1 cellular context compared by ENCODE assay signal in the genomic region with DNA sequence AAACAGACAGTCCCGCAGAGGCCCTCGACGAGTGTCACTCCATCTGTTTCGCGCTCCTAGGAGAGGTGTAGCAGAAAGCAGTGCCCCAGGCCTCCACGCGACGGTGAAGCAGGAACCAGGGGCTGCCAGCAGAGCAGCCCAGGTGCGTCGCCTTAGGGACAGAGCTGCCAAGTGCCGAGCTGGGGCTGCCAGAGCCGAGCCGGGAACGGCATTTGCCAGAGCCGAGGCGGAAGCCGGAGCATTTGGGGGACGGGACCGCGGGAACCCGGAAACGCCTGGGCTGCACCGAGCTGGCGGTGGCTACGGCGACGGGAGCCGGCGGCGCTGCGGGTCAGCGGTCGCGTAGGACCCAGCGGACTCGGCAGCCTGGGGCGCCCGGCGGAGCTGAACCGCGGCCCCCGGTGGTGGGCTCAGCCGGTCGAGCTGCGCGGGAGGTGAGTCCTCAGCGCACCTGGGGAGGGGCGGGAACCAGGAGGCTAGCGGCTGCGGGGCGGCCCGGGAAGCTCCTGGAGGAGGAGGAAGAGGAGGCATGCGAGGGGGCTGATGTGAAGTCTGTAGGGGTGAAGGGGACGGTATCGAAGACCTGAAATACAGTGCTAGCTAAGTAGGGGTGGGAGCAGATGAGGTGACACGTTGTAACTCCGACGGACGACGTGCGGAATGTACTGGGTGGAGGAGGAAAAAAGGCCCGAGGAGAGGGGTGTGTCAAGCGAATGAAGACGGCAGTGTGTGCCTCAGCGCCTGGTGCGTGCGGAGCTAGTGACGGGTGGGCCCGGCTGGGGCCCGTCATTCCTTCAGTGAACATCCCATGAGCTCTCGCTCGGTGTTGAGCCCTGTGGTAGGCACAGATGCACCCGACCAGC.
TF ChIP-seq lines count a peak whose summit lies in the region.

A gene (plus strand): TSS at position 268 of the 863 bp plus-strand sequence. CDS start 23,559 bp downstream, outside the sequence.

TF ChIP-seq in HEK293, 187 proteins besides CTCF, POLR2A, EP300 and RAD21 (continued from another document):
- no peak for TF ChIP-seq ZNF37A (tag by site-specific recombination; IDR thresholded peaks at IDR 0.05)
- TF ChIP-seq KLF8 (tag by site-specific recombination; IDR thresholded peaks at IDR 0.05): peak; percentile 86
- TF ChIP-seq ZSCAN16 (tag by site-specific recombination; IDR thresholded peaks at IDR 0.05): no peak
- no peak for TF ChIP-seq ZFP3 (tag by site-specific recombination; IDR thresholded peaks at IDR 0.05; ENCODE audit: low read depth)
- TF ChIP-seq ZNF433 (tag by site-specific recombination; IDR thresholded peaks at IDR 0.05; ENCODE audit: low read depth): no peak
- TF ChIP-seq ZNF626 (tag by site-specific recombination; IDR thresholded peaks at IDR 0.05): peak; percentile 80; the same call in 1 of the 2 replicates
- no peak for TF ChIP-seq ZNF670 (tag by site-specific recombination; IDR thresholded peaks at IDR 0.05; ENCODE audit: low read depth)
- peak; percentile 65 for TF ChIP-seq ZNF629 (tag by site-specific recombination; IDR thresholded peaks at IDR 0.05)
- no peak for TF ChIP-seq HOXA7 (CRISPR knock-in tag; IDR thresholded peaks at IDR 0.05; ENCODE audit: borderline replicate concordance)
- TF ChIP-seq ZNF473 (tag by site-specific recombination; IDR thresholded peaks at IDR 0.05): no peak
- TF ChIP-seq, protein P1, sequence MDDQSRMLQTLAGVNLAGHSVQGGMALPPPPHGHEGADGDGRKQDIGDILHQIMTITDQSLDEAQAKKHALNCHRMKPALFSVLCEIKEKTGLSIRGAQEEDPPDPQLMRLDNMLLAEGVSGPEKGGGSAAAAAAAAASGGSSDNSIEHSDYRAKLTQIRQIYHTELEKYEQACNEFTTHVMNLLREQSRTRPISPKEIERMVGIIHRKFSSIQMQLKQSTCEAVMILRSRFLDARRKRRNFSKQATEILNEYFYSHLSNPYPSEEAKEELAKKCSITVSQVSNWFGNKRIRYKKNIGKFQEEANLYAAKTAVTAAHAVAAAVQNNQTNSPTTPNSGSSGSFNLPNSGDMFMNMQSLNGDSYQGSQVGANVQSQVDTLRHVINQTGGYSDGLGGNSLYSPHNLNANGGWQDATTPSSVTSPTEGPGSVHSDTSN (CRISPR knock-in tag; IDR thresholded peaks at IDR 0.05): peak; percentile 90; the same call in 1 of the 2 replicates
- no peak for TF ChIP-seq ZNF155 (tag by site-specific recombination; IDR thresholded peaks at IDR 0.05)
- TF ChIP-seq ZNF341 (tag by site-specific recombination; IDR thresholded peaks at IDR 0.05; ENCODE audit: low read depth): peak; percentile 74
- TF ChIP-seq TRIM28 (IDR thresholded peaks at IDR 0.05; ENCODE audit: borderline replicate concordance, low read length): peak; percentile 98
- TF ChIP-seq SETDB1 (IDR thresholded peaks at IDR 0.05; ENCODE audit: insufficient read length, low read length): no peak
- no peak for TF ChIP-seq ZNF132 (tag by site-specific recombination; IDR thresholded peaks at IDR 0.05; ENCODE audit: borderline replicate concordance)
- TF ChIP-seq, protein P2, sequence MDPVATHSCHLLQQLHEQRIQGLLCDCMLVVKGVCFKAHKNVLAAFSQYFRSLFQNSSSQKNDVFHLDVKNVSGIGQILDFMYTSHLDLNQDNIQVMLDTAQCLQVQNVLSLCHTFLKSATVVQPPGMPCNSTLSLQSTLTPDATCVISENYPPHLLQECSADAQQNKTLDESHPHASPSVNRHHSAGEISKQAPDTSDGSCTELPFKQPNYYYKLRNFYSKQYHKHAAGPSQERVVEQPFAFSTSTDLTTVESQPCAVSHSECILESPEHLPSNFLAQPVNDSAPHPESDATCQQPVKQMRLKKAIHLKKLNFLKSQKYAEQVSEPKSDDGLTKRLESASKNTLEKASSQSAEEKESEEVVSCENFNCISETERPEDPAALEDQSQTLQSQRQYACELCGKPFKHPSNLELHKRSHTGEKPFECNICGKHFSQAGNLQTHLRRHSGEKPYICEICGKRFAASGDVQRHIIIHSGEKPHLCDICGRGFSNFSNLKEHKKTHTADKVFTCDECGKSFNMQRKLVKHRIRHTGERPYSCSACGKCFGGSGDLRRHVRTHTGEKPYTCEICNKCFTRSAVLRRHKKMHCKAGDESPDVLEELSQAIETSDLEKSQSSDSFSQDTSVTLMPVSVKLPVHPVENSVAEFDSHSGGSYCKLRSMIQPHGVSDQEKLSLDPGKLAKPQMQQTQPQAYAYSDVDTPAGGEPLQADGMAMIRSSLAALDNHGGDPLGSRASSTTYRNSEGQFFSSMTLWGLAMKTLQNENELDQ (tag by site-specific recombination; IDR thresholded peaks at IDR 0.05; ENCODE audit: low read depth): no peak
- TF ChIP-seq, protein P3, sequence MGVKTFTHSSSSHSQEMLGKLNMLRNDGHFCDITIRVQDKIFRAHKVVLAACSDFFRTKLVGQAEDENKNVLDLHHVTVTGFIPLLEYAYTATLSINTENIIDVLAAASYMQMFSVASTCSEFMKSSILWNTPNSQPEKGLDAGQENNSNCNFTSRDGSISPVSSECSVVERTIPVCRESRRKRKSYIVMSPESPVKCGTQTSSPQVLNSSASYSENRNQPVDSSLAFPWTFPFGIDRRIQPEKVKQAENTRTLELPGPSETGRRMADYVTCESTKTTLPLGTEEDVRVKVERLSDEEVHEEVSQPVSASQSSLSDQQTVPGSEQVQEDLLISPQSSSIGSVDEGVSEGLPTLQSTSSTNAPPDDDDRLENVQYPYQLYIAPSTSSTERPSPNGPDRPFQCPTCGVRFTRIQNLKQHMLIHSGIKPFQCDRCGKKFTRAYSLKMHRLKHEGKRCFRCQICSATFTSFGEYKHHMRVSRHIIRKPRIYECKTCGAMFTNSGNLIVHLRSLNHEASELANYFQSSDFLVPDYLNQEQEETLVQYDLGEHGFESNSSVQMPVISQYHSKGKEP (tag by site-specific recombination; IDR thresholded peaks at IDR 0.05): peak; percentile 54; the same call in 1 of the 2 replicates
- TF ChIP-seq, protein P4, sequence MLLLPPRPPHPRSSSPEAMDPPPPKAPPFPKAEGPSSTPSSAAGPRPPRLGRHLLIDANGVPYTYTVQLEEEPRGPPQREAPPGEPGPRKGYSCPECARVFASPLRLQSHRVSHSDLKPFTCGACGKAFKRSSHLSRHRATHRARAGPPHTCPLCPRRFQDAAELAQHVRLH (tag by site-specific recombination; IDR thresholded peaks at IDR 0.05): peak; percentile 89
- TF ChIP-seq, protein P5, sequence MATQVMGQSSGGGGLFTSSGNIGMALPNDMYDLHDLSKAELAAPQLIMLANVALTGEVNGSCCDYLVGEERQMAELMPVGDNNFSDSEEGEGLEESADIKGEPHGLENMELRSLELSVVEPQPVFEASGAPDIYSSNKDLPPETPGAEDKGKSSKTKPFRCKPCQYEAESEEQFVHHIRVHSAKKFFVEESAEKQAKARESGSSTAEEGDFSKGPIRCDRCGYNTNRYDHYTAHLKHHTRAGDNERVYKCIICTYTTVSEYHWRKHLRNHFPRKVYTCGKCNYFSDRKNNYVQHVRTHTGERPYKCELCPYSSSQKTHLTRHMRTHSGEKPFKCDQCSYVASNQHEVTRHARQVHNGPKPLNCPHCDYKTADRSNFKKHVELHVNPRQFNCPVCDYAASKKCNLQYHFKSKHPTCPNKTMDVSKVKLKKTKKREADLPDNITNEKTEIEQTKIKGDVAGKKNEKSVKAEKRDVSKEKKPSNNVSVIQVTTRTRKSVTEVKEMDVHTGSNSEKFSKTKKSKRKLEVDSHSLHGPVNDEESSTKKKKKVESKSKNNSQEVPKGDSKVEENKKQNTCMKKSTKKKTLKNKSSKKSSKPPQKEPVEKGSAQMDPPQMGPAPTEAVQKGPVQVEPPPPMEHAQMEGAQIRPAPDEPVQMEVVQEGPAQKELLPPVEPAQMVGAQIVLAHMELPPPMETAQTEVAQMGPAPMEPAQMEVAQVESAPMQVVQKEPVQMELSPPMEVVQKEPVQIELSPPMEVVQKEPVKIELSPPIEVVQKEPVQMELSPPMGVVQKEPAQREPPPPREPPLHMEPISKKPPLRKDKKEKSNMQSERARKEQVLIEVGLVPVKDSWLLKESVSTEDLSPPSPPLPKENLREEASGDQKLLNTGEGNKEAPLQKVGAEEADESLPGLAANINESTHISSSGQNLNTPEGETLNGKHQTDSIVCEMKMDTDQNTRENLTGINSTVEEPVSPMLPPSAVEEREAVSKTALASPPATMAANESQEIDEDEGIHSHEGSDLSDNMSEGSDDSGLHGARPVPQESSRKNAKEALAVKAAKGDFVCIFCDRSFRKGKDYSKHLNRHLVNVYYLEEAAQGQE (tag by site-specific recombination; IDR thresholded peaks at IDR 0.05): peak; percentile 25; the same call in 1 of the 2 replicates
- no peak for TF ChIP-seq ZNF837 (tag by site-specific recombination; IDR thresholded peaks at IDR 0.05)
- TF ChIP-seq ZNF792 (tag by site-specific recombination; IDR thresholded peaks at IDR 0.05): 0 out of 2 replicates have a peak, but pooled peaks have one; percentile 22
- no peak for TF ChIP-seq BCL11A (tag by site-specific recombination; IDR thresholded peaks at IDR 0.05; ENCODE audit: low read depth)
- peak; percentile 83 for TF ChIP-seq YY1 (tag by site-specific recombination; IDR thresholded peaks at IDR 0.05)
- TF ChIP-seq ZNF23 (tag by site-specific recombination; IDR thresholded peaks at IDR 0.05; ENCODE audit: borderline replicate concordance): no peak
- TF ChIP-seq ZNF768 (tag by site-specific recombination; IDR thresholded peaks at IDR 0.05): no peak
- no peak for TF ChIP-seq ZNF776 (tag by site-specific recombination; IDR thresholded peaks at IDR 0.05; ENCODE audit: borderline replicate concordance)
- TF ChIP-seq ZNF350 (tag by site-specific recombination; IDR thresholded peaks at IDR 0.05): no peak
- TF ChIP-seq ZNF221 (tag by site-specific recombination; IDR thresholded peaks at IDR 0.05; ENCODE audit: borderline replicate concordance): no peak
- peak; percentile 84 for TF ChIP-seq KLF16 (tag by site-specific recombination; IDR thresholded peaks at IDR 0.05)
- TF ChIP-seq ZNF223 (tag by site-specific recombination; IDR thresholded peaks at IDR 0.05): no peak
- peak; percentile 68 for TF ChIP-seq ZNF843 (tag by site-specific recombination; IDR thresholded peaks at IDR 0.05)
- TF ChIP-seq SP7 (tag by site-specific recombination; IDR thresholded peaks at IDR 0.05): peak; percentile 86
- no peak for TF ChIP-seq ZNF19 (tag by site-specific recombination; IDR thresholded peaks at IDR 0.05; ENCODE audit: low read depth)
- no peak for TF ChIP-seq ZNF140 (tag by site-specific recombination; IDR thresholded peaks at IDR 0.05)
- TF ChIP-seq ZNF791 (tag by site-specific recombination; IDR thresholded peaks at IDR 0.05): no peak
- TF ChIP-seq ZNF660 (tag by site-specific recombination; IDR thresholded peaks at IDR 0.05): peak; percentile 94
